In genomic region chr19:42179501-42179817, GRCh38 we compare ENCODE assay signal across 19 cellular contexts.
"Had no signal": no experiment of that assay in that cellular context is flagged by ENCODE, and none has a peak within 500 bp of the region (broad histone marks: within the 10 kb centered on the region; RNA-seq: fewer than 3 reads in every experiment).

No MANE protein-coding gene starts in this region.

- H3K36me3 Mint-ChIP-seq: activated naive CD4-positive, alpha-beta T cell treated with anti-CD3 and anti-CD28 coated beads, Interleukin-2, amount 10 ng/mL, durations not matched to agents 7 days and 5 days; brain had no signal

- H3K27ac ChIP-seq: dorsolateral prefrontal cortex, lower lobe of right lung, prostate gland, skin epidermis, tibial artery had no signal

- DNase-seq: activated CD4-positive, alpha-beta memory T cell treated with anti-CD3 and anti-CD28 coated beads, Interleukin-2, amount 10 ng/mL, durations not matched to agents 7 days and 5 days; activated effector memory CD4-positive, alpha-beta T cell treated with Interleukin-2 at 50 U/mL for 16 hours; activated naive CD4-positive, alpha-beta T cell treated with anti-CD3 and anti-CD28 coated beads, Interleukin-2, amount 10 ng/mL, durations not matched to agents 7 days and 5 days; activated naive CD8-positive, alpha-beta T cell treated with anti-CD3 and anti-CD28 coated beads, Interleukin-2, amount 50 U/mL, for 24 hours; activated T-cell treated with anti-CD3 and anti-CD28 coated beads, Interleukin-2, amount 50 U/mL, for 4 hours; dorsolateral prefrontal cortex; foreskin melanocyte; hypothalamus; lower lobe of right lung; right cardiac atrium; substantia nigra; tibial artery had no signal

- H3K9me3 Mint-ChIP-seq: activated CD4-positive, alpha-beta memory T cell treated with anti-CD3 and anti-CD28 coated beads, Interleukin-2, amount 10 ng/mL, durations not matched to agents 7 days and 5 days; activated naive CD4-positive, alpha-beta T cell treated with anti-CD3 and anti-CD28 coated beads, Interleukin-2, amount 10 ng/mL, durations not matched to agents 7 days and 5 days; activated naive CD8-positive, alpha-beta T cell treated with anti-CD3 and anti-CD28 coated beads, Interleukin-2, amount 50 U/mL, for 24 hours; activated T-cell treated with anti-CD3 and anti-CD28 coated beads, Interleukin-2, amount 50 U/mL, for 4 hours; nephron progenitor cell; T-helper 2 cell treated with Interferon-gamma antibody and Interleukin-4, amounts not matched to agents 5 μg/mL and 100 μg/mL, for 36 hours had no signal

- ATAC-seq: activated naive CD8-positive, alpha-beta T cell treated with anti-CD3 and anti-CD28 coated beads, Interleukin-2, amount 50 U/mL, for 24 hours; activated T-cell treated with anti-CD3 and anti-CD28 coated beads, Interleukin-2, amount 50 U/mL, for 4 hours; lower lobe of right lung; right cardiac atrium; stimulated activated naive CD8-positive, alpha-beta T cell treated with anti-CD3 and anti-CD28 coated beads, Interleukin-15, Interleukin-2, amounts not matched to agents 100 U/mL and 50 U/mL, for 24 hours had no signal

- H3K9me3 ChIP-seq: lower lobe of right lung, prostate gland, tibial artery had no signal

- H3K4me3 ChIP-seq: lower lobe of right lung, prostate gland, skin epidermis, tibial artery had no signal

- H3K4me1 ChIP-seq: prostate gland had no signal

- H3K27ac Mint-ChIP-seq: activated CD4-positive, alpha-beta memory T cell treated with anti-CD3 and anti-CD28 coated beads, Interleukin-2, amount 10 ng/mL, durations not matched to agents 7 days and 5 days; activated CD4-positive, alpha-beta T cell treated with anti-CD3 and anti-CD28 coated beads for 36 hours; activated naive CD4-positive, alpha-beta T cell treated with anti-CD3 and anti-CD28 coated beads, Interleukin-2, amount 10 ng/mL, durations not matched to agents 7 days and 5 days; activated naive CD8-positive, alpha-beta T cell treated with anti-CD3 and anti-CD28 coated beads, Interleukin-2, amount 50 U/mL, for 24 hours; nephron progenitor cell; T-helper 2 cell treated with Interferon-gamma antibody and Interleukin-4, amounts not matched to agents 5 μg/mL and 100 μg/mL, for 36 hours had no signal

- H3K36me3 ChIP-seq: lower lobe of right lung, prostate gland, tibial artery had no signal

- H3K4me3 Mint-ChIP-seq: activated CD4-positive, alpha-beta memory T cell treated with anti-CD3 and anti-CD28 coated beads, Interleukin-2, amount 10 ng/mL, durations not matched to agents 7 days and 5 days; activated CD4-positive, alpha-beta T cell treated with anti-CD3 and anti-CD28 coated beads for 36 hours; activated naive CD4-positive, alpha-beta T cell treated with anti-CD3 and anti-CD28 coated beads, Interleukin-2, amount 10 ng/mL, durations not matched to agents 7 days and 5 days; activated naive CD8-positive, alpha-beta T cell treated with anti-CD3 and anti-CD28 coated beads, Interleukin-2, amount 50 U/mL, for 24 hours; activated T-cell treated with anti-CD3 and anti-CD28 coated beads, Interleukin-2, amount 50 U/mL, for 4 hours; nephron progenitor cell; T-helper 2 cell treated with Interferon-gamma antibody and Interleukin-4, amounts not matched to agents 5 μg/mL and 100 μg/mL, for 36 hours had no signal
